22 cellular contexts compared by ENCODE assay signal in the genomic region with DNA sequence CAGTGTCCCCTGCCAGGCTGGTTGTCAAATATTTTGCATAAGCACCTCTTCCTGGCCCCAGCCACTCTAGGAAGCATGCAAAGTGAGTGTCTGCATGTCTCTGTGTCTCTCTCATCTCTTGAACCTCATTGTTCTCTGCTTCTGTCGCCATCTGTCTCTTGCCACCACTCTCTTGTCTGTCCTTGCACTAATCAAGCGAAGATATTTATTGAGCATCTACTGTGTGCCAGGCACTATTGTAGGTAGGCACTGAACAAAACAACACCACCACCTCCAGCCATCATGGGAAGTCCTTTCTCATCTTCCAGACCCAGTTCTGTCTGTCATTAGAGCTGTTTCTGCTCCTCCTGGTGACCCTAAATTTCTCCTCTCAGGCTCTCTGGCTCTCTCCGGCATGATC.
"Had no signal": no experiment of that assay in that cellular context is flagged by ENCODE, and none has a peak within 500 bp of the region (broad histone marks: within the 10 kb centered on the region; RNA-seq: fewer than 3 reads in every experiment).

No MANE protein-coding gene starts in this region.

- H3K4me3 ChIP-seq: dorsolateral prefrontal cortex, lung, ovary, psoas muscle, sigmoid colon, testis, tibial artery had no signal

- H3K9me3 ChIP-seq: ovary, psoas muscle, sigmoid colon, testis, tibial artery had no signal

- H3K27ac ChIP-seq: ovary, psoas muscle, sigmoid colon, testis, tibial artery had no signal

- H3K36me3 ChIP-seq: ovary, sigmoid colon, tibial artery had no signal

- H3K4me1 ChIP-seq: psoas muscle had no signal

- DNase-seq: dorsolateral prefrontal cortex; effector CD4-positive, alpha-beta T cell; naive B cell; ovary; psoas muscle; right cardiac atrium; sigmoid colon; stimulated activated CD4-positive, alpha-beta T cell treated with anti-CD3 and anti-CD28 coated beads, Interleukin-2, amount 100 ng/mL, for 24 hours; stimulated activated CD4-positive, alpha-beta T cell treated with anti-CD3 and anti-CD28 coated beads, Interleukin-4, amount 100 ng/mL, for 24 hours; stimulated activated naive CD8-positive, alpha-beta T cell treated with anti-CD3 and anti-CD28 coated beads, Interleukin-15, Interleukin-2, amounts not matched to agents 100 U/mL and 50 U/mL, for 24 hours; substantia nigra; testis; tibial artery had no signal

- H3K9me3 Mint-ChIP-seq: memory B cell; nephron; stimulated activated effector memory CD8-positive, alpha-beta T cell treated with anti-CD3 and anti-CD28 coated beads, Interleukin-12 subunit alpha, Interleukin-12 subunit beta, amount 100 ng/mL, for 72 hours; type B pancreatic cell had no signal

- H3K36me3 Mint-ChIP-seq: memory B cell; naive B cell; stimulated activated effector memory CD8-positive, alpha-beta T cell treated with anti-CD3 and anti-CD28 coated beads, Interleukin-12 subunit alpha, Interleukin-12 subunit beta, amount 100 ng/mL, for 72 hours; type B pancreatic cell had no signal

- ATAC-seq: left lobe of liver; psoas muscle; right cardiac atrium; stimulated activated effector memory CD8-positive, alpha-beta T cell treated with anti-CD3 and anti-CD28 coated beads, Interleukin-12 subunit alpha, Interleukin-12 subunit beta, amount 100 ng/mL, for 72 hours; stimulated activated naive CD8-positive, alpha-beta T cell treated with anti-CD3 and anti-CD28 coated beads, Interleukin-15, Interleukin-2, amounts not matched to agents 100 U/mL and 50 U/mL, for 24 hours had no signal

- H3K27ac Mint-ChIP-seq: memory B cell; nephron; stimulated activated effector memory CD8-positive, alpha-beta T cell treated with anti-CD3 and anti-CD28 coated beads, Interleukin-12 subunit alpha, Interleukin-12 subunit beta, amount 100 ng/mL, for 72 hours; type B pancreatic cell had no signal

- H3K4me3 Mint-ChIP-seq: memory B cell; naive B cell; nephron; stimulated activated effector memory CD8-positive, alpha-beta T cell treated with anti-CD3 and anti-CD28 coated beads, Interleukin-12 subunit alpha, Interleukin-12 subunit beta, amount 100 ng/mL, for 72 hours; type B pancreatic cell had no signal

- H3K27me3 ChIP-seq: dorsolateral prefrontal cortex, ovary, testis had no signal

- FAIRE-seq: colon, frontal cortex, keratinocyte had no signal
